ENCODE assay signal across 28 cellular contexts in the genomic region with DNA sequence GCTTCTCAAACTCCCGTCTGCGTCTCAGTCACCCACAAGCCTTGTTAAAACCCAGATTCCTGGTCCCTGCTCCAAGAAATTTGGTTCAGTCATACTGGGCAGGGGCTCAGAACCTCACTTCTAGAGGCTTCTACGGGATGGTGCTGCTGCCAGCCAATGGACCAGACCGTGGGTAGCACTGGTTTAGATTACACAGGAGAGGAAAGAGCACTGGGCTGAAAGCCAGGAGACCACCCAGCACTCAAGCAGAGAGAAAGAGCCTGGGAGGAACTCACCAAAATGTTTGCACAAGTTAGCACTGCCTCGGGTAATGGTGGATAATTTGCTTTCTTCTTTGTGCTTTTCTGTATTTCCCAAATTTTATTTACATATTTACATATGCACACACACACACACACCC. TPM values are rescaled to one million over a fixed set of nuclear protein-coding genes. Genes with fewer than 3 reads are reported as not detected.
"Had no signal": no experiment of that assay in that cellular context is flagged by ENCODE, and none has a peak within 500 bp of the region (broad histone marks: within the 10 kb centered on the region; RNA-seq: fewer than 3 reads in every experiment).

No MANE protein-coding gene starts in this region.

- H3K27me3 ChIP-seq: ascending aorta, body of pancreas had no signal

- H3K27ac ChIP-seq: ascending aorta, body of pancreas, WERI-Rb-1 had no signal

- DNase-seq: activated CD4-positive, alpha-beta T cell treated with anti-CD3 and anti-CD28 coated beads for 4 hours; activated CD8-positive, alpha-beta memory T cell treated with anti-CD3 and anti-CD28 coated beads, Interleukin-2, amount 50 U/mL, for 4 hours; activated CD8-positive, alpha-beta T cell treated with anti-CD3 and anti-CD28 coated beads for 36 hours; activated effector memory CD4-positive, alpha-beta T cell treated with Interleukin-2 at 50 U/mL for 16 hours; activated naive CD4-positive, alpha-beta T cell; activated naive CD8-positive, alpha-beta T cell treated with anti-CD3 and anti-CD28 coated beads, Interleukin-2, amount 50 U/mL, for 24 hours; amniotic stem cell; body of pancreas; Karpas-422; MM.1S; NCI-H146; NCI-H187 treated with DMSO at 0.1 percent for 48 hours; NCI-H2081 treated with DMSO at 0.1 percent for 48 hours; NCI-H2171; NCI-H2227 treated with DMSO at 0.1 percent for 48 hours; NCI-H446 treated with DMSO at 0.1 percent for 48 hours; NCI-H524 treated with DMSO at 0.1 percent for 48 hours; NCI-H774; NK-92 treated with Interleukin-12 subunit alpha and Interleukin-12 subunit beta, amount 100 ng/mL, for 24 hours; OCI-M1; RPMI8226; T-cell; WERI-Rb-1 had no signal

- H3K4me1 ChIP-seq: body of pancreas had no signal

- H3K4me3 ChIP-seq: ascending aorta, body of pancreas, K562 had no signal

- H3K9me3 ChIP-seq: ascending aorta, body of pancreas had no signal

RNA-seq across cellular contexts. Expression of gene MUC13, which starts 46.9 kb away (rescaled TPM):
- total RNA-seq: activated CD8-positive, alpha-beta T cell treated with anti-CD3 and anti-CD28 coated beads for 36 hours; ascending aorta; bronchial epithelial cell; Right ventricle myocardium inferior; T-helper 2 cell treated with Interferon-gamma antibody and Interleukin-4, amounts not matched to agents 100 ng/mL and 5 ng/mL, for 36 hours had no signal
- polyA plus RNA-seq: K562 had no signal
